Comparison of ENCODE assay signal across 10 cellular contexts in the genomic region with DNA sequence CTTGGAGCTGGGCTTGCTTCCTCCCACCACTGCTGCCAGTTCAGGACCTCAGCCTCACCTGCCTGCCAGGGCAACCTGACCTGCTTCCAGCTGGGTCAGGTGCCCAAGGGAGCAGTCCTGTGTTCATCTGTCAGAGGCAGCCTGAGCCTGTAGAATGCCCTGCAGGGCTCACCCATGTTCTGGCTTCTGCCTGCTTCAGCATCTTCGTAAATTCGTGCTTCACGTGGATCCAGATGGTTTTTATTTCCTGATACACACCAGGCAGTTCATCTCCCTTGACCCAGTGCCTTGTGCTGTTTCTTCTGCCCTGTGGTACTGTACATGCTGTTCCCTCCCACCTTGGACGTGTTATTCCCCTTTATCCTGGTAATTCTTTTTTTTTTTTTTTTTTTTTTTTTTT. TPM values are rescaled to one million over a fixed set of nuclear protein-coding genes. Genes with fewer than 3 reads are reported as not detected.
DNase-seq lines count a peak whose midpoint lies in the region; ATAC-seq and TF ChIP-seq lines count a peak whose summit lies in the region.
"Had no signal": no experiment of that assay in that cellular context is flagged by ENCODE, and none has a peak within 500 bp of the region (broad histone marks: within the 10 kb centered on the region; RNA-seq: fewer than 3 reads in every experiment).

No MANE protein-coding gene starts in this region.

- H3K9me3 ChIP-seq in upper lobe of right lung (no peaks in the 10 kb centered on the region), aorta (ENCODE audit: control insufficient read depth, low read length) (no peaks in the 10 kb centered on the region)
- H3K9me3 ChIP-seq: neutrophil had no signal

- H3K4me1 Mint-ChIP-seq in memory B cell = peaks cover 63% of the 10 kb centered on the region

- WGBS in aorta, 2 donors = 24 to 31% methylated on average over 4 of the region's 4 CpGs

- H3K36me3 Mint-ChIP-seq in memory B cell = peaks cover 12% of the 10 kb centered on the region

- H3K4me3 ChIP-seq in upper lobe of right lung (no peak overlapping the region), aorta (ENCODE audit: low read length in 2 of 2) (no peak overlapping the region)

- peak overlapping the region; percentile 17 for H3K27ac Mint-ChIP-seq in memory B cell

- no peak for TF ChIP-seq CTCF in upper lobe of right lung (IDR thresholded peaks at IDR 0.05)

- ATAC-seq in memory B cell (ENCODE audit: low read depth) = no peak
- ATAC-seq in upper lobe of right lung = peak; percentile 16
- no peak for ATAC-seq in GM21737 (IDR thresholded peaks at IDR 0.05; ENCODE audit: unreplicated experiment)
- no peak for ATAC-seq in aorta (ENCODE audit: low FRiP score)

- H3K9me3 Mint-ChIP-seq in memory B cell = no peaks in the 10 kb centered on the region

- DNase-seq in NCI-H2171 treated with DMSO at 0.1 percent for 48 hours (lab: John Stamatoyannopoulos, UW) (peak; percentile 36), NCI-H2171 (lab: John Stamatoyannopoulos, UW) (no peak), cerebellum (ENCODE audit: low spot score) (peak; percentile 63), memory B cell (ENCODE audit: low spot score in 2 of 2) (no peak), upper lobe of right lung (no peak), aorta (no peak)
- DNase-seq in stimulated activated CD8-positive, alpha-beta memory T cell treated with anti-CD3 and anti-CD28 coated beads, Interleukin-4, amount 100 ng/mL, for 48 hours = no peak
- DNase-seq: hippocampal formation had no signal

- no peak overlapping the region for H3K4me3 Mint-ChIP-seq in memory B cell

- H3K27me3 Mint-ChIP-seq in memory B cell = no peaks in the 10 kb centered on the region

- H3K4me1 ChIP-seq in upper lobe of right lung = peaks cover 51% of the 10 kb centered on the region
- H3K4me1 ChIP-seq in aorta (ENCODE audit: control insufficient read depth in 1 of 2, insufficient read depth in 2 of 2, low read length in 2 of 2) = peaks cover 3 to 6% of the 10 kb centered on the region in 2 donors

- H3K27ac ChIP-seq in upper lobe of right lung (no peak overlapping the region), aorta (ENCODE audit: low read depth in 1 of 2, low read length in 2 of 2) (peak overlapping the region in 1 of 2 donors; percentile 80)
- H3K27ac ChIP-seq: neutrophil had no signal

- no peaks in the 10 kb centered on the region for H3K27me3 ChIP-seq in upper lobe of right lung
- no peaks in the 10 kb centered on the region for H3K27me3 ChIP-seq in aorta (ENCODE audit: control insufficient read depth in 1 of 2, insufficient read depth in 2 of 2, low read length in 1 of 2)
- H3K27me3 ChIP-seq: neutrophil had no signal

- intact Hi-C loops in upper lobe of right lung (cut with DNase I) = no loop called here
- intact Hi-C loops in aorta (cut with DNase I) = loop anchor here in 1 of 2 donors (5.0 kb wide), 1 partner anchor 45 kb away; no protein-coding TSS in a partner anchor

- H3K36me3 ChIP-seq in upper lobe of right lung = peaks cover 6% of the 10 kb centered on the region
- H3K36me3 ChIP-seq in aorta (ENCODE audit: control insufficient read depth in 1 of 2, insufficient read depth in 2 of 2, low read length in 1 of 2) = no peaks in the 10 kb centered on the region

RNA-seq across cellular contexts. Expression of a gene that starts 50.2 kb away (rescaled TPM):
- total RNA-seq in cerebellum (214 TPM), upper lobe of right lung (80.4 TPM), aorta (100 to 1,000 TPM in 1 of 2 donors, 10 to 100 TPM in 1; 92.0 to 143 TPM)
- 10 to 100 TPM in 1 of 2 donors, 1 to 10 TPM in 1; 6.5 to 16.9 TPM for polyA plus RNA-seq in aorta

Comparison
In these comparisons a context has a peak if more than half of its experiments do, and no peak if none do; other contexts are left out.
1. DNase-seq: peak in NCI-H2171 treated with DMSO at 0.1 percent for 48 hours (single experiment) and cerebellum (single experiment); none in NCI-H2171 (single experiment), memory B cell (0 of 2), upper lobe of right lung (single experiment), stimulated activated CD8-positive, alpha-beta memory T cell treated with anti-CD3 and anti-CD28 coated beads, Interleukin-4, amount 100 ng/mL, for 48 hours (single experiment) and aorta (0 of 2).